ENCODE assay signal across 12 cellular contexts in the genomic region with DNA sequence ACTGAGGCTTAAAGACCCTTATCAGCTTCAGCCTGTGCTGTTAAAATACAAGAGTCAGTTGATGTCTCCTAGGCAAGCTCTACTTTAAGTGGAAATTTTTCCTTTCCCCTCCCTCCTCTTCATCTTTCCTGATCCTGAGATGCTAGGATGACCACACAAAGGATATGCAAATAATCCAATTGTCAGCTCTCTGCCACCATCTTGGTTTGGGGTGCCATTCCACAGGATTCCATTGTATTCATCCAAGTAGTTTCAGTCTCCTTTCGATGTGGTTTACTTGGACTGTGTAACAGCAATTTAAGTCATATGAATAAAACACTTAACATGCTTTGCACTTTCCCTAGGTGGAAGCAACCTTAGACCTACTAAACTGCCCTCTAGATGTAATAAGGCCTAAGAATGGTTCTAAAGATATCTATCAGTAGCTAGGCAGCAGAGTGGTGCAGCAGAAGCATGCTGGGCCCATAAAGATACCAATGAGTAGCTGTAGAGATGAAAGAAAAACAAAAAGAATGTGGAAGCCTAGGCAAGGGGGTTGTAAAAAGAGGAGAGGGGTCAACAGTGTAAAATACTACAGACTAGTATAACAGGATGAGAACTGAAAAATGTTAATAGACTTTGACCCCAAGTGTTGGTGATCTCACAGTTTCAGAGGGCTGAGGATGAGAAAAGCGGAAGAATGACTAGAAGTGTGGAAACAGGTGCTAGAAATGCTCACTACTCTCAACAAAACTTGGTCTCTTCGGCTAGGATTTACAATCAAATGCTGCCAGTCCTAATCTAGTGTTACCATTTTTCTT. TPM values are rescaled to one million over a fixed set of nuclear protein-coding genes. Genes with fewer than 3 reads are reported as not detected.
DNase-seq lines count a peak whose midpoint lies in the region; ATAC-seq, FAIRE-seq and TF ChIP-seq lines count a peak whose summit lies in the region.
"Had no signal": no experiment of that assay in that cellular context is flagged by ENCODE, and none has a peak within 500 bp of the region (broad histone marks: within the 10 kb centered on the region; RNA-seq: fewer than 3 reads in every experiment).

No MANE protein-coding gene starts in this region.

- intact Hi-C loops in colonic mucosa (cut with DNase I): no loop called here

- FAIRE-seq in GM18507 (lab: Jason Lieb, UNC): peak; percentile 92

- peaks cover 5% of the 10 kb centered on the region for H3K4me1 Mint-ChIP-seq in activated T-helper 17 cell treated with anti-CD3 and anti-CD28 coated beads, Interleukin-2, amount 50 U/mL, for 72 hours

- no peaks in the 10 kb centered on the region for H3K36me3 Mint-ChIP-seq in activated T-helper 17 cell treated with anti-CD3 and anti-CD28 coated beads, Interleukin-2, amount 50 U/mL, for 72 hours (ENCODE audit: low read depth)
- H3K36me3 Mint-ChIP-seq: activated CD4-positive, alpha-beta memory T cell treated with anti-CD3 and anti-CD28 coated beads for 36 hours had no signal

- no peak overlapping the region for H3K4me3 Mint-ChIP-seq in activated T-helper 17 cell treated with anti-CD3 and anti-CD28 coated beads, Interleukin-2, amount 50 U/mL, for 72 hours
- H3K4me3 Mint-ChIP-seq: activated CD4-positive, alpha-beta memory T cell treated with anti-CD3 and anti-CD28 coated beads for 36 hours had no signal

- no peak for DNase-seq in GM18507 (ENCODE audit: extremely low spot score, insufficient read length, low read depth)
- no peak for DNase-seq in colonic mucosa
- DNase-seq in NCI-H526 treated with DMSO at 0.1 percent for 48 hours (lab: John Stamatoyannopoulos, UW): no peak
- DNase-seq in activated effector memory CD4-positive, alpha-beta T cell treated with anti-CD3 and anti-CD28 coated beads, Interleukin-2, amount 50 U/mL, for 16 hours: no peak
- DNase-seq in NCI-H446 treated with DMSO at 0.1 percent for 48 hours (lab: John Stamatoyannopoulos, UW): no peak
- DNase-seq: activated CD4-positive, alpha-beta memory T cell treated with anti-CD3 and anti-CD28 coated beads for 36 hours; head of caudate nucleus; NCI-H2171 had no signal

- peak overlapping the region; percentile 64 for H3K27ac ChIP-seq in colonic mucosa
- H3K27ac ChIP-seq: right atrium auricular region had no signal

- H3K27ac Mint-ChIP-seq in activated T-helper 17 cell treated with anti-CD3 and anti-CD28 coated beads, Interleukin-2, amount 50 U/mL, for 72 hours: no peak overlapping the region
- H3K27ac Mint-ChIP-seq: activated CD4-positive, alpha-beta memory T cell treated with anti-CD3 and anti-CD28 coated beads for 36 hours had no signal

- H3K4me3 ChIP-seq in colonic mucosa: no peak overlapping the region
- H3K4me3 ChIP-seq: right atrium auricular region had no signal

- H3K36me3 ChIP-seq in colonic mucosa: no peaks in the 10 kb centered on the region
- H3K36me3 ChIP-seq: right atrium auricular region had no signal

- H3K4me1 ChIP-seq in colonic mucosa: no peaks in the 10 kb centered on the region

- no peak overlapping the region for H3K9ac ChIP-seq in colonic mucosa (ENCODE audit: low read depth in 2 of 2, low read length in 2 of 2)

- ATAC-seq in GM21390 (IDR thresholded peaks at IDR 0.05; ENCODE audit: unreplicated experiment): peak; percentile 56
- ATAC-seq in HG03108 (IDR thresholded peaks at IDR 0.05; ENCODE audit: unreplicated experiment): peak; percentile 41
- ATAC-seq in activated T-helper 17 cell treated with anti-CD3 and anti-CD28 coated beads, Interleukin-2, amount 50 U/mL, for 72 hours (replicated peaks): no peak

- no peak for TF ChIP-seq CTCF in colonic mucosa (IDR thresholded peaks at IDR 0.05)

- H3K9me3 ChIP-seq in colonic mucosa: no peaks in the 10 kb centered on the region
- H3K9me3 ChIP-seq: right atrium auricular region had no signal

- H3K9me3 Mint-ChIP-seq in activated T-helper 17 cell treated with anti-CD3 and anti-CD28 coated beads, Interleukin-2, amount 50 U/mL, for 72 hours: no peaks in the 10 kb centered on the region
- H3K9me3 Mint-ChIP-seq: activated CD4-positive, alpha-beta memory T cell treated with anti-CD3 and anti-CD28 coated beads for 36 hours had no signal

- H3K27me3 Mint-ChIP-seq in activated T-helper 17 cell treated with anti-CD3 and anti-CD28 coated beads, Interleukin-2, amount 50 U/mL, for 72 hours: no peaks in the 10 kb centered on the region

- H3K27me3 ChIP-seq in colonic mucosa: no peaks in the 10 kb centered on the region
- H3K27me3 ChIP-seq: right atrium auricular region had no signal

RNA-seq across cellular contexts. Expression of gene CFAP69, which starts 2.4 kb away (rescaled TPM):
- 1 to 10 TPM; 3.6 to 4.2 TPM for total RNA-seq in colonic mucosa
- total RNA-seq in activated T-helper 17 cell treated with anti-CD3 and anti-CD28 coated beads, Interleukin-2, amount 50 U/mL, for 72 hours: under 1 TPM; 0.35 to 0.42 TPM

RNA-seq across cellular contexts. Expression of gene STEAP2, which starts 31.0 kb away (rescaled TPM):
- 10 to 100 TPM; 19.7 to 27.3 TPM for total RNA-seq in colonic mucosa
- under 1 TPM in 1 of 2 donors, not detected in 1; 0.24 TPM for total RNA-seq in activated T-helper 17 cell treated with anti-CD3 and anti-CD28 coated beads, Interleukin-2, amount 50 U/mL, for 72 hours
- total RNA-seq: activated CD4-positive, alpha-beta memory T cell treated with anti-CD3 and anti-CD28 coated beads for 36 hours had no signal

Comparison
In these comparisons a context has a peak if more than half of its experiments do, and no peak if none do; other contexts are left out.
1. RNA of gene STEAP2, which starts 31.0 kb away (total RNA-seq): 19.7 to 27.3 TPM in colonic mucosa; 0.24 TPM in activated T-helper 17 cell treated with anti-CD3 and anti-CD28 coated beads, Interleukin-2, amount 50 U/mL, for 72 hours; every median in the first group is over 10 times any median in the second.